8 cellular contexts compared by ENCODE assay signal in the genomic region with DNA sequence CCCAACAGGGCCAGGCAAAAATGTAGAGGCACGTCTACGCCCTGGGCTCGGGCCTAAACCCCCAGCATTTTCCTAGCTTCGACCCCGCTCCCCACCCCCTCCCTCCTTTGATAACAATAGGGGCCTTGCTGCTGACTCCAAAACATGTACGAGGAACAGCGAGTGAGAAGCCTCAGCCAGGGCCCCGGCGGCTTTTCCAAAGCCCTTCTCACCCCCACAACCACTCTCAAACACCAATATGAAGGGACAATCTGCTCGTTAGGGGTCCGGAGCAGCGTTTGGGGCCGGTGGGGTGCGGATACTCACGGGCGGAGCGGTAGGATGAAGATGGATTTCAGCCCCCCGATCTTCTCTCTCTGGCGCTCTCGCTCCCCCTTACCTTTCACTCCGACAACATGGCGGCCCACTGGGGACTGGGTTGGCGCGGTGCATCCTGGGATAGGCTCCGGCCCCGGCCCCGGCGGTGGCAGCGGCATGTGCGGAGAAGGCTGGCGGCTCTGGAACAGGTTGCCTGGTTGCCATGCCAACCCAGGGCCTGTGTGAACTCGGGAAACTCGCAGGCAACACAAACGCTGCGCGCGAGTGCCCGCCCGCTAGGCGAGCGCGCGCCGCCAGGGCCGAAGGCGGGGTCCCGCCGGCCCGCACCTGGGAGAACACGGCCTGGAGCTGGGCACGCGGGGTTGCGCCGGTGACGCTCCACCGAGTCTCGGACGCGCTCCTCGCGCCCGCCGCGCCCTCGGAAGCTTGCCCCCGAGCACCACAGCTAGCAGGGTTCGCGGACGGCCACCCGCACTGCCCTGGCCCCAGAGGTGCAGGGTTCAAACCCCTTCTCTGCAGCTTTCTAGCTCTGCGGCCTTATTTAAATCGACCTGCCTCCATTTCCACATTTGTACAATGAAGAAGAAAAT.
DNase-seq lines count a peak whose midpoint lies in the region; ATAC-seq and TF ChIP-seq lines count a peak whose summit lies in the region.

A gene with protein sequence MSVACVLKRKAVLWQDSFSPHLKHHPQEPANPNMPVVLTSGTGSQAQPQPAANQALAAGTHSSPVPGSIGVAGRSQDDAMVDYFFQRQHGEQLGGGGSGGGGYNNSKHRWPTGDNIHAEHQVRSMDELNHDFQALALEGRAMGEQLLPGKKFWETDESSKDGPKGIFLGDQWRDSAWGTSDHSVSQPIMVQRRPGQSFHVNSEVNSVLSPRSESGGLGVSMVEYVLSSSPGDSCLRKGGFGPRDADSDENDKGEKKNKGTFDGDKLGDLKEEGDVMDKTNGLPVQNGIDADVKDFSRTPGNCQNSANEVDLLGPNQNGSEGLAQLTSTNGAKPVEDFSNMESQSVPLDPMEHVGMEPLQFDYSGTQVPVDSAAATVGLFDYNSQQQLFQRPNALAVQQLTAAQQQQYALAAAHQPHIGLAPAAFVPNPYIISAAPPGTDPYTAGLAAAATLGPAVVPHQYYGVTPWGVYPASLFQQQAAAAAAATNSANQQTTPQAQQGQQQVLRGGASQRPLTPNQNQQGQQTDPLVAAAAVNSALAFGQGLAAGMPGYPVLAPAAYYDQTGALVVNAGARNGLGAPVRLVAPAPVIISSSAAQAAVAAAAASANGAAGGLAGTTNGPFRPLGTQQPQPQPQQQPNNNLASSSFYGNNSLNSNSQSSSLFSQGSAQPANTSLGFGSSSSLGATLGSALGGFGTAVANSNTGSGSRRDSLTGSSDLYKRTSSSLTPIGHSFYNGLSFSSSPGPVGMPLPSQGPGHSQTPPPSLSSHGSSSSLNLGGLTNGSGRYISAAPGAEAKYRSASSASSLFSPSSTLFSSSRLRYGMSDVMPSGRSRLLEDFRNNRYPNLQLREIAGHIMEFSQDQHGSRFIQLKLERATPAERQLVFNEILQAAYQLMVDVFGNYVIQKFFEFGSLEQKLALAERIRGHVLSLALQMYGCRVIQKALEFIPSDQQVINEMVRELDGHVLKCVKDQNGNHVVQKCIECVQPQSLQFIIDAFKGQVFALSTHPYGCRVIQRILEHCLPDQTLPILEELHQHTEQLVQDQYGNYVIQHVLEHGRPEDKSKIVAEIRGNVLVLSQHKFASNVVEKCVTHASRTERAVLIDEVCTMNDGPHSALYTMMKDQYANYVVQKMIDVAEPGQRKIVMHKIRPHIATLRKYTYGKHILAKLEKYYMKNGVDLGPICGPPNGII (minus strand): TSS at position 408 of the 908 bp plus-strand sequence. CDS start 6,151 bp downstream, outside the sequence.

- H3K4me3 Mint-ChIP-seq in central memory CD8-positive, alpha-beta T cell = peak within 1 kb of the TSS; percentile 98

- peaks cover 20% of the 10 kb centered on the region for H3K36me3 Mint-ChIP-seq in central memory CD8-positive, alpha-beta T cell (ENCODE audit: insufficient read depth)

- no peak for TF ChIP-seq CTCF in AG09309 (IDR thresholded peaks at IDR 0.05; ENCODE audit: control insufficient read depth, insufficient read depth, low read depth, low read length, missing control alignments)

- peak within 1 kb of the TSS; percentile 51 for H3K4me3 ChIP-seq in AG09309 (ENCODE audit: control insufficient read depth, low read depth, low read length)

- peak; percentile 89 for ATAC-seq in GM19023 (IDR thresholded peaks at IDR 0.05; ENCODE audit: unreplicated experiment)
- peak; percentile 96 for ATAC-seq in HG03280 (IDR thresholded peaks at IDR 0.05; ENCODE audit: unreplicated experiment)
- peak; percentile 97 for ATAC-seq in central memory CD8-positive, alpha-beta T cell (replicated peaks; ENCODE audit: extremely low read depth, poor library complexity, severe bottlenecking)

- peak within 1 kb of the TSS; percentile 99 for H3K27ac Mint-ChIP-seq in central memory CD8-positive, alpha-beta T cell (ENCODE audit: low read depth)

- H3K27me3 Mint-ChIP-seq in central memory CD8-positive, alpha-beta T cell = no peaks in the 10 kb centered on the region

- H3K9me3 Mint-ChIP-seq in central memory CD8-positive, alpha-beta T cell = no peaks in the 10 kb centered on the region

- DNase-seq in AG09309 (ENCODE audit: low read depth) (peak; percentile 82), NCI-H345 treated with DMSO at 0.1 percent for 48 hours (lab: John Stamatoyannopoulos, UW; ENCODE audit: unreplicated experiment) (peak; percentile 89), islet precursor cell (peak; percentile 100)
- DNase-seq in activated CD4-positive, CD25-positive, alpha-beta regulatory T cell treated with anti-CD3 and anti-CD28 coated beads, Interleukin-2, amount 50 U/mL, for 16 hours (ENCODE audit: low read depth, low spot score) = peak; percentile 94
- DNase-seq in central memory CD8-positive, alpha-beta T cell (ENCODE audit: low spot score in 2 of 2) = peak; percentile 95 to 97
- DNase-seq in stimulated activated CD4-positive, alpha-beta T cell treated with anti-CD3 and anti-CD28 coated beads, Interleukin-12 subunit alpha, Interleukin-12 subunit beta, amount 100 ng/mL, for 48 hours (ENCODE audit: low read depth in 2 of 3, low spot score in 1 of 3) = peak; percentile 97 to 99 (median 98)

- peaks cover 35% of the 10 kb centered on the region for H3K4me1 Mint-ChIP-seq in central memory CD8-positive, alpha-beta T cell

Comparison
In these comparisons a context has a peak if more than half of its experiments do, and no peak if none do; other contexts are left out.
1. Peak in every context shown above with its lines: DNase-seq, ATAC-seq and H3K4me3 ChIP-seq.